1 cellular context compared by ENCODE assay signal in genomic region chr20:31840906-31841816, GRCh38.
TF ChIP-seq lines count a peak whose summit lies in the region.

No MANE protein-coding gene starts in this region.

TF ChIP-seq in HEK293, 187 proteins besides CTCF, POLR2A, EP300 and RAD21 (continued from another document):
- no peak for TF ChIP-seq TSHZ1 (tag by site-specific recombination; IDR thresholded peaks at IDR 0.05; ENCODE audit: borderline replicate concordance)
TF ChIP-seq in HEK293: peak in this region for 2.
